In genomic region chr5:136016945-136017530, GRCh38 we compare ENCODE assay signal across 10 cellular contexts. TPM values are rescaled to one million over a fixed set of nuclear protein-coding genes. Genes with fewer than 3 reads are reported as not detected.
A peak's percentile ranks its signal among the peaks of the same experiment; 100 is the strongest.
DNase-seq lines count a peak whose midpoint lies in the region; ATAC-seq lines count a peak whose summit lies in the region.
"Had no signal": no experiment of that assay in that cellular context is flagged by ENCODE, and none has a peak within 500 bp of the region (broad histone marks: within the 10 kb centered on the region; RNA-seq: fewer than 3 reads in every experiment).

No MANE protein-coding gene starts in this region.

- H3K27me3 Mint-ChIP-seq in dendritic cell treated with granulocyte-macrophage colony-stimulating factor and Interleukin-4, amounts not matched to agents 40 ng/mL and 50 ng/mL, for 4 days, result no peaks in the 10 kb centered on the region

- peak overlapping the region; percentile 77 for H3K27ac Mint-ChIP-seq in dendritic cell treated with granulocyte-macrophage colony-stimulating factor and Interleukin-4, amounts not matched to agents 40 ng/mL and 50 ng/mL, for 4 days

- H3K9me3 Mint-ChIP-seq in dendritic cell treated with granulocyte-macrophage colony-stimulating factor and Interleukin-4, amounts not matched to agents 40 ng/mL and 50 ng/mL, for 4 days, result no peaks in the 10 kb centered on the region

- no peaks in the 10 kb centered on the region for H3K36me3 Mint-ChIP-seq in dendritic cell treated with granulocyte-macrophage colony-stimulating factor and Interleukin-4, amounts not matched to agents 40 ng/mL and 50 ng/mL, for 4 days (ENCODE audit: low read depth)

- H3K4me3 Mint-ChIP-seq in dendritic cell treated with granulocyte-macrophage colony-stimulating factor and Interleukin-4, amounts not matched to agents 40 ng/mL and 50 ng/mL, for 4 days, result no peak overlapping the region

- WGBS in GM23248 (ENCODE audit: low coverage in 1 of 2, low lambda C conversion rate in 2 of 2, missing lambda C conversion rate in 2 of 2), 2 experiments, result 2 to 5% methylated on average over 2 of the region's 2 CpGs

- no peaks in the 10 kb centered on the region for H3K36me3 ChIP-seq in GM23248 (ENCODE audit: low read depth)

- H3K27me3 ChIP-seq in GM23248 (replicated peaks; ENCODE audit: insufficient read depth), result no peaks in the 10 kb centered on the region

- H3F3A ChIP-seq in GM23248 (ENCODE audit: insufficient read depth), result peaks cover 95% of the 10 kb centered on the region

- peaks cover 91% of the 10 kb centered on the region for H3K4me1 Mint-ChIP-seq in dendritic cell treated with granulocyte-macrophage colony-stimulating factor and Interleukin-4, amounts not matched to agents 40 ng/mL and 50 ng/mL, for 4 days (ENCODE audit: low read depth)

- in situ Hi-C loops in GM23248 (cut with MboI), result no loop called here

- no peaks in the 10 kb centered on the region for H3K9me2 ChIP-seq in GM23248 (ENCODE audit: insufficient read depth)

- no peak overlapping the region for H3K4me3 ChIP-seq in GM23248

- ATAC-seq in GM21786 (IDR thresholded peaks at IDR 0.05; ENCODE audit: unreplicated experiment), result no peak
- ATAC-seq in GM21526 (IDR thresholded peaks at IDR 0.05; ENCODE audit: low FRiP score, unreplicated experiment), result no peak
- no peak for ATAC-seq in GM21737 (IDR thresholded peaks at IDR 0.05; ENCODE audit: unreplicated experiment)

- H3K4me1 ChIP-seq in GM23248 (ENCODE audit: insufficient read depth), result peaks cover 96% of the 10 kb centered on the region

- peak overlapping the region; percentile 36 for H3K4me2 ChIP-seq in GM23248 (ENCODE audit: unreplicated experiment)

- no peak overlapping the region for H2AFZ ChIP-seq in GM23248

- no peaks in the 10 kb centered on the region for H3K9me3 ChIP-seq in GM23248 (ENCODE audit: low read depth)

- no peaks in the 10 kb centered on the region for H3K79me2 ChIP-seq in GM23248 (ENCODE audit: insufficient read depth)

- intact Hi-C loops in dendritic cell treated with granulocyte-macrophage colony-stimulating factor and Interleukin-4, amounts not matched to agents 40 ng/mL and 50 ng/mL, for 4 days (cut with micrococcal nuclease), result no loop called here

- peak overlapping the region; percentile 100 for H3K27ac ChIP-seq in GM23248

- no peaks in the 10 kb centered on the region for H4K20me1 ChIP-seq in GM23248 (ENCODE audit: insufficient read depth)

- DNase-seq in GM23248 (peak; percentile 94), NCI-H345 treated with DMSO at 0.1 percent for 48 hours (lab: John Stamatoyannopoulos, UW; ENCODE audit: unreplicated experiment) (peak; percentile 21), renal cortical epithelial cell (ENCODE audit: low read depth) (peak; percentile 99)
- DNase-seq in activated CD4-positive, alpha-beta T cell treated with anti-CD3 and anti-CD28 coated beads, Interleukin-2, amount 50 U/mL, for 48 hours, result no peak
- DNase-seq: activated effector memory CD4-positive, alpha-beta T cell treated with Interleukin-2 at 50 U/mL for 16 hours; stimulated activated CD4-positive, alpha-beta T cell treated with anti-CD3 and anti-CD28 coated beads, Interleukin-2, amount 100 ng/mL, for 48 hours had no signal

- H3K9ac ChIP-seq in GM23248, result peak overlapping the region; percentile 68

RNA-seq across cellular contexts. Expression of gene TGFBI, which starts 11.8 kb away (rescaled TPM):
- 7,109 and 7,351 TPM in 2 replicates for total RNA-seq in GM23248 (2014; rRNA removed; shearing (Covaris generic))
- 7,159 and 7,358 TPM in 2 replicates for polyA plus RNA-seq in GM23248 (2016; fragmentation: Nextera tagmentation; extraction: Ambion mirVana)
- 468 and 692 TPM in 2 replicates for total RNA-seq in renal cortical epithelial cell

Comparison
In these comparisons a context has a peak if more than half of its experiments do, and no peak if none do; other contexts are left out.
1. DNase-seq: peak in GM23248 (single experiment), NCI-H345 treated with DMSO at 0.1 percent for 48 hours (single experiment) and renal cortical epithelial cell (single experiment); none in activated CD4-positive, alpha-beta T cell treated with anti-CD3 and anti-CD28 coated beads, Interleukin-2, amount 50 U/mL, for 48 hours (0 of 2).
2. RNA of gene TGFBI, which starts 11.8 kb away (total RNA-seq): 7,109 to 7,351 TPM in GM23248; 468 to 692 TPM in renal cortical epithelial cell; every median in the first group is over 10 times any median in the second.